8 cellular contexts compared by ENCODE assay signal in genomic region chr13:82688400-82688999, GRCh38.
A peak's percentile ranks its signal among the peaks of the same experiment; 100 is the strongest.
DNase-seq lines count a peak whose midpoint lies in the region; ATAC-seq and TF ChIP-seq lines count a peak whose summit lies in the region.

No MANE protein-coding gene starts in this region.

- no peaks in the 10 kb centered on the region for H3K4me1 ChIP-seq in stomach

- TF ChIP-seq CTCF in choroid plexus epithelial cell (conservative IDR thresholded peaks at IDR 0.05; ENCODE audit: low read depth, low read length): no peak
- no peak for TF ChIP-seq CTCF in stomach (IDR thresholded peaks at IDR 0.05)

- no peaks in the 10 kb centered on the region for H3K9me3 ChIP-seq in stomach

- intact Hi-C loops in stomach (cut with DNase I; ENCODE audit: low total_unique reads): no loop called here

- peak overlapping the region; percentile 36 for H3K4me3 ChIP-seq in choroid plexus epithelial cell (ENCODE audit: low read depth, low read length)
- peak overlapping the region; percentile 3 to 33 (median 20) for H3K4me3 ChIP-seq in stomach

- peak; percentile 87 for ATAC-seq in GM21381 (IDR thresholded peaks at IDR 0.05; ENCODE audit: unreplicated experiment)
- no peak for ATAC-seq in HG03108 (IDR thresholded peaks at IDR 0.05; ENCODE audit: unreplicated experiment)

- no peak for TF ChIP-seq POLR2A in stomach (IDR thresholded peaks at IDR 0.05)

- no peak for TF ChIP-seq EP300 in stomach (IDR thresholded peaks at IDR 0.05)

- H3K27me3 ChIP-seq in stomach: no peaks in the 10 kb centered on the region

- H3K27ac ChIP-seq in stomach: no peak overlapping the region

- WGBS in stomach, 5 donors: 25 to 29% (median 26%) methylated on average over 2 of the region's 2 CpGs

- no peaks in the 10 kb centered on the region for H3K36me3 ChIP-seq in stomach

- DNase-seq in CD1c-positive myeloid dendritic cell (ENCODE audit: extremely low spot score) (peak; percentile 10), KG1 (lab: John Stamatoyannopoulos, UW) (peak; percentile 47), choroid plexus epithelial cell (ENCODE audit: low read depth) (peak; percentile 42), stomach (no peak), cerebellum (ENCODE audit: low spot score) (no peak), LoVo (ENCODE audit: low spot score) (no peak)

Comparison
In these comparisons a context has a peak if more than half of its experiments do, and no peak if none do; other contexts are left out.
1. DNase-seq: peak in CD1c-positive myeloid dendritic cell (single experiment), KG1 (single experiment) and choroid plexus epithelial cell (single experiment); none in stomach (single experiment), cerebellum (single experiment) and LoVo (single experiment).